Comparison of ENCODE assay signal across 14 cellular contexts in genomic region chr6:161429921-161430490, GRCh38.
DNase-seq lines count a peak whose midpoint lies in the region; ATAC-seq and TF ChIP-seq lines count a peak whose summit lies in the region.
"Had no signal": no experiment of that assay in that cellular context is flagged by ENCODE, and none has a peak within 500 bp of the region (broad histone marks: within the 10 kb centered on the region; RNA-seq: fewer than 3 reads in every experiment).

No MANE protein-coding gene starts in this region.

- H2AFZ ChIP-seq in SU-DHL-6 (ENCODE audit: low read depth, low read length, severe bottlenecking) = no peak overlapping the region

- H3K9ac ChIP-seq in SU-DHL-6 (ENCODE audit: low read length) = no peak overlapping the region

- no peaks in the 10 kb centered on the region for H3K79me2 ChIP-seq in SU-DHL-6 (ENCODE audit: insufficient read depth, low read length)

- ATAC-seq in HG02852 (IDR thresholded peaks at IDR 0.05; ENCODE audit: unreplicated experiment) = no peak
- ATAC-seq: naive thymus-derived CD4-positive, alpha-beta T cell had no signal

- no peaks in the 10 kb centered on the region for H4K20me1 ChIP-seq in SU-DHL-6 (ENCODE audit: low read depth, low read length)

- H3K4me3 ChIP-seq in SU-DHL-6 (ENCODE audit: insufficient read depth, low read length, poor library complexity, severe bottlenecking) (no peak overlapping the region), kidney epithelial cell (ENCODE audit: low read depth, low read length) (no peak overlapping the region), Peyer's patch (no peak overlapping the region)

- no peak overlapping the region for H3K4me2 ChIP-seq in SU-DHL-6 (ENCODE audit: low read depth, low read length, poor library complexity, severe bottlenecking)

- no peaks in the 10 kb centered on the region for H3F3A ChIP-seq in SU-DHL-6 (ENCODE audit: insufficient read depth)

- no peaks in the 10 kb centered on the region for H3K9me2 ChIP-seq in SU-DHL-6 (replicated peaks; ENCODE audit: insufficient read depth, low read length)

- TF ChIP-seq POLR2A in Peyer's patch (IDR thresholded peaks at IDR 0.05) = no peak

- DNase-seq in DMS53 treated with DMSO at 0.1 percent for 48 hours (lab: John Stamatoyannopoulos, UW; ENCODE audit: unreplicated experiment) (peak; percentile 7), HT1080 (ENCODE audit: low read depth) (peak; percentile 26), kidney epithelial cell (ENCODE audit: low read depth) (no peak), middle frontal gyrus (ENCODE audit: extremely low spot score, low spot score) (no peak), Peyer's patch (no peak)
- DNase-seq: activated CD4-positive, alpha-beta T cell treated with anti-CD3 and anti-CD28 coated beads for 4 hours; activated effector memory CD4-positive, alpha-beta T cell treated with Interleukin-2 at 50 U/mL for 16 hours; cerebellar nuclear complex; naive thymus-derived CD4-positive, alpha-beta T cell; NCI-H446 treated with DMSO at 0.1 percent for 48 hours; small intestine; SW 1271 had no signal

- no peak overlapping the region for H3K27ac ChIP-seq in SU-DHL-6 (ENCODE audit: low read depth, low read length)
- no peak overlapping the region for H3K27ac ChIP-seq in Peyer's patch

- peaks cover 0 to 3% (median 0%) of the 10 kb centered on the region in 4 donors for H3K4me1 ChIP-seq in Peyer's patch

- H3K27me3 ChIP-seq in SU-DHL-6 (ENCODE audit: low read length) (no peaks in the 10 kb centered on the region), kidney epithelial cell (ENCODE audit: control insufficient read depth, insufficient read depth, low read length) (no peaks in the 10 kb centered on the region), Peyer's patch (no peaks in the 10 kb centered on the region)

- H3K9me3 ChIP-seq in SU-DHL-6 (ENCODE audit: insufficient read depth, low read length) (no peaks in the 10 kb centered on the region), Peyer's patch (no peaks in the 10 kb centered on the region)

- TF ChIP-seq CTCF in SU-DHL-6 (IDR thresholded peaks at IDR 0.05; ENCODE audit: insufficient read depth, low read length, poor library complexity, severe bottlenecking) (peak; percentile 9), kidney epithelial cell (IDR thresholded peaks at IDR 0.05; ENCODE audit: insufficient read depth, low read length, poor library complexity, severe bottlenecking) (peak; percentile 22), Peyer's patch (IDR thresholded peaks at IDR 0.05) (no peak)

- H3K36me3 ChIP-seq in SU-DHL-6 (ENCODE audit: low read length) = no peaks in the 10 kb centered on the region
- no peaks in the 10 kb centered on the region for H3K36me3 ChIP-seq in kidney epithelial cell (ENCODE audit: control insufficient read depth, insufficient read depth, low read length)
- no peaks in the 10 kb centered on the region for H3K36me3 ChIP-seq in Peyer's patch

Comparison
In these comparisons a context has a peak if more than half of its experiments do, and no peak if none do; other contexts are left out.
1. DNase-seq: peak in DMS53 treated with DMSO at 0.1 percent for 48 hours (single experiment) and HT1080 (single experiment); none in kidney epithelial cell (single experiment), middle frontal gyrus (single experiment) and Peyer's patch (0 of 3).
2. CTCF ChIP-seq: peak in SU-DHL-6 (single experiment) and kidney epithelial cell (single experiment); none in Peyer's patch (0 of 6).